33 cellular contexts compared by ENCODE assay signal in the genomic region with DNA sequence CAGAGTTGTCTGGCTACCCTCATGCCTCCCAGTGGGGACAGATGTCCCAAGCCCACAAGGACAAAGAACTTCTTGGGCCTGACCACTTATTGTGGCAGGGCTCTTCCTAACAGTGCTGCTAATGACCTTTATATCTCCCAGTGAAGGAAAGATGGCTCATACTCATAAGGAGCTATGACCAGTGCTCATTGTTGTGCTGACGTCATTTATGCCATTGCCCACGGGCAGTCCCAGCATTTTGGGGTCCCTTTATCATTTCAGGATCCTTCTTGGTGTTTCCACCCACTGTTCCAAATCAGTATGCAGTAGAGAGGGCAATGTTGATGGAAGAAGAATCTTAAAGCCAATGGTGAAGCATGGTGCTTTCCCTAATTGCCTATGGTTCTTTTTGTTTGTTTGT.
"Had no signal": no experiment of that assay in that cellular context is flagged by ENCODE, and none has a peak within 500 bp of the region (broad histone marks: within the 10 kb centered on the region; RNA-seq: fewer than 3 reads in every experiment).

No MANE protein-coding gene starts in this region.

- H3K4me1 ChIP-seq: adrenal gland, ascending aorta, body of pancreas, breast epithelium had no signal

- H3K36me3 ChIP-seq: adrenal gland, ascending aorta, brain microvascular endothelial cell, breast epithelium, cardiac muscle cell had no signal

- DNase-seq: activated effector memory CD4-positive, alpha-beta T cell treated with anti-CD3 and anti-CD28 coated beads, Interleukin-2, amount 50 U/mL, for 16 hours; activated effector memory CD4-positive, alpha-beta T cell treated with Interleukin-2 at 50 U/mL for 16 hours; activated gamma-delta T cell; activated gamma-delta T cell treated with Interleukin-2 at 50 U/mL for 16 hours; activated naive CD4-positive, alpha-beta T cell; activated naive CD4-positive, alpha-beta T cell treated with anti-CD3 and anti-CD28 coated beads for 36 hours; activated naive CD4-positive, alpha-beta T cell treated with anti-CD3 and anti-CD28 coated beads, Interleukin-2, amount 10 ng/mL, durations not matched to agents 7 days and 5 days; activated naive CD4-positive, alpha-beta T cell treated with anti-CD3 and anti-CD28 coated beads, Interleukin-2, amount 50 U/mL, for 16 hours; activated naive CD4-positive, alpha-beta T cell treated with Interleukin-2 at 50 U/mL for 16 hours; activated naive CD8-positive, alpha-beta T cell treated with anti-CD3 and anti-CD28 coated beads for 36 hours; activated naive CD8-positive, alpha-beta T cell treated with anti-CD3 and anti-CD28 coated beads, Interleukin-2, amount 10 ng/mL, durations not matched to agents 7 days and 5 days; activated naive CD8-positive, alpha-beta T cell treated with anti-CD3 and anti-CD28 coated beads, Interleukin-2, amount 50 U/mL, for 24 hours; activated T-cell treated with anti-CD3 and anti-CD28 coated beads, Interleukin-2, amount 50 U/mL, for 1 hour; activated T-cell treated with anti-CD3 and anti-CD28 coated beads, Interleukin-2, amount 50 U/mL, for 24 hours; activated T-cell treated with anti-CD3 and anti-CD28 coated beads, Interleukin-2, amount 50 U/mL, for 4 hours; activated T-cell treated with anti-CD3 and anti-CD28 coated beads, Interleukin-2, amount 50 U/mL, for 48 hours; activated T-cell treated with anti-CD3 and anti-CD28 coated beads, Interleukin-2, amount 50 U/mL, for 72 hours; adrenal gland; amniotic stem cell; amygdala; anterior cingulate cortex; body of pancreas; brain microvascular endothelial cell; caudate nucleus; central memory CD4-positive, alpha-beta T cell; cerebellar nuclear complex had no signal

- FAIRE-seq: astrocyte, bronchial epithelial cell had no signal

- H3K27ac ChIP-seq: adrenal gland, ascending aorta, body of pancreas, brain microvascular endothelial cell, breast epithelium, cardiac muscle cell had no signal

- H3K4me3 ChIP-seq: adrenal gland, ascending aorta, body of pancreas, breast epithelium, cardiac muscle cell had no signal

- ATAC-seq: activated naive CD4-positive, alpha-beta T cell treated with anti-CD3 and anti-CD28 coated beads, Interleukin-2, amount 50 U/mL, for 72 hours; activated naive CD8-positive, alpha-beta T cell treated with anti-CD3 and anti-CD28 coated beads, Interleukin-2, amount 50 U/mL, for 24 hours; activated T-cell treated with anti-CD3 and anti-CD28 coated beads, Interleukin-2, amount 50 U/mL, for 4 hours; activated T-cell treated with anti-CD3 and anti-CD28 coated beads, Interleukin-2, amount 50 U/mL, for 72 hours; activated T-helper 17 cell treated with anti-CD3 and anti-CD28 coated beads, Interleukin-2, amount 50 U/mL, for 72 hours; body of pancreas had no signal

- H3K9me3 ChIP-seq: adrenal gland, body of pancreas had no signal

- H3K27me3 ChIP-seq: adrenal gland, ascending aorta, body of pancreas, brain microvascular endothelial cell, breast epithelium, cardiac muscle cell had no signal
